ENCODE assay signal across 30 cellular contexts in the genomic region with DNA sequence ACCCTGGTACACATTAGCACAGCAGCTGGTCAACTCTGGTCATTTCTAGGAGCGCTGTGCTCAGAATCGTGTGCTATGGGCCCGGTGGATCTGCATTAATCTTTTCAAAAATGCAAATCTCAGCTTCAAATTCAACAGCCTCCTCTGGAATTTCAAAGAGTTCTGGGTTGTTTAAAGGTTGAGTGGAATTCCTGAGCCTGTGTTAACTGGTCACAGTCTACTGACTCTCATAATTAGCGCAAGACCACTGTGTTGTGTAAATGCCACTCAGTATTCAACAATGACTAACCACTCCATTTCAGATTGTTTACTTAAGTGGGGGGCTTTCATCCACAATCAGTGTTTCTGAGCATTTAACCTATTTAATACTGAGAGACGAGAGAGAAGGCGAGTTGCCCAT. TPM values are rescaled to one million over a fixed set of nuclear protein-coding genes. Genes with fewer than 3 reads are reported as not detected.
DNase-seq lines count a peak whose midpoint lies in the region; ATAC-seq and TF ChIP-seq lines count a peak whose summit lies in the region.
"Had no signal": no experiment of that assay in that cellular context is flagged by ENCODE, and none has a peak within 500 bp of the region (broad histone marks: within the 10 kb centered on the region; RNA-seq: fewer than 3 reads in every experiment).

No MANE protein-coding gene starts in this region.

- no peaks in the 10 kb centered on the region for H3K9me3 ChIP-seq in Panc1 (ENCODE audit: control insufficient read depth, insufficient read depth, low read depth, low read length)
- H3K9me3 ChIP-seq: heart left ventricle, pancreas, right atrium auricular region, SJSA1, thoracic aorta had no signal

- H3K9me3 Mint-ChIP-seq in progenitor cell of endocrine pancreas (ENCODE audit: low read depth), result no peaks in the 10 kb centered on the region
- H3K9me3 Mint-ChIP-seq: activated naive CD8-positive, alpha-beta T cell treated with anti-CD3 and anti-CD28 coated beads for 36 hours; CD4-positive, alpha-beta memory T cell; natural killer cell treated with Interleukin-12 subunit alpha and Interleukin-12 subunit beta and Interleukin-15 and Interleukin-18, amount 100 ng/mL, for 72 hours; stimulated activated naive CD8-positive, alpha-beta T cell treated with anti-CD3 and anti-CD28 coated beads, Interleukin-15, amount 100 ng/mL, for 72 hours had no signal

- peaks cover 2% of the 10 kb centered on the region for H3K36me3 Mint-ChIP-seq in progenitor cell of endocrine pancreas (ENCODE audit: insufficient read depth)
- H3K36me3 Mint-ChIP-seq: activated naive CD8-positive, alpha-beta T cell treated with anti-CD3 and anti-CD28 coated beads for 36 hours; CD4-positive, alpha-beta memory T cell; natural killer cell treated with Interleukin-12 subunit alpha and Interleukin-12 subunit beta and Interleukin-15 and Interleukin-18, amount 100 ng/mL, for 72 hours had no signal

- in situ Hi-C loops in Panc1 (cut with HindIII; ENCODE audit: low pct_unique_long_range_greater_than_20kb, low sequenced_read_pairs), result no loop called here
- in situ Hi-C loops in brain microvascular endothelial cell (cut with HindIII; ENCODE audit: low pct_ligation_motif_present, low sequenced_read_pairs), result no loop called here

- H3K36me3 ChIP-seq in Panc1 (ENCODE audit: control insufficient read depth, insufficient read depth, low read length), result no peaks in the 10 kb centered on the region
- H3K36me3 ChIP-seq in kidney epithelial cell (ENCODE audit: control insufficient read depth, insufficient read depth, low read length), result no peaks in the 10 kb centered on the region
- H3K36me3 ChIP-seq in brain microvascular endothelial cell (replicated peaks), result no peaks in the 10 kb centered on the region
- H3K36me3 ChIP-seq: heart left ventricle, pancreas, right atrium auricular region, SJSA1, thoracic aorta had no signal

- BruUV-seq in Panc1 (replicated peaks; lab: Mats Ljungman, UMichigan), result TSS peak; percentile 65

- intact Hi-C loops in Panc1 (cut with micrococcal nuclease; ENCODE audit: unreplicated experiment), result no loop called here

- H3K4me3 ChIP-seq in Panc1 (ENCODE audit: low read depth in 2 of 2, low read length in 2 of 2) (no peak overlapping the region), kidney epithelial cell (ENCODE audit: low read depth, low read length) (no peak overlapping the region), brain microvascular endothelial cell (ENCODE audit: low read depth, low read length) (no peak overlapping the region)
- H3K4me3 ChIP-seq: heart left ventricle, pancreas, right atrium auricular region, SJSA1, thoracic aorta had no signal

- DNase-seq in H4 (ENCODE audit: low spot score), result peak; percentile 25
- DNase-seq in Panc1 (ENCODE audit: low read depth, low spot score), result no peak
- DNase-seq in kidney epithelial cell (ENCODE audit: low read depth), result peak; percentile 49
- no peak for DNase-seq in progenitor cell of endocrine pancreas (ENCODE audit: low spot score, unreplicated experiment)
- DNase-seq in SIG-M5 treated with dmso at 0.1 percent for 504 hours (lab: John Stamatoyannopoulos, UW; ENCODE audit: unreplicated experiment), result no peak
- DNase-seq in brain microvascular endothelial cell, result no peak
- DNase-seq in activated CD8-positive, alpha-beta memory T cell treated with anti-CD3 and anti-CD28 coated beads, Interleukin-2, amount 50 U/mL, for 4 hours, result no peak
- no peak for DNase-seq in stimulated activated CD4-positive, alpha-beta T cell treated with anti-CD3 and anti-CD28 coated beads, Interleukin-4, amount 100 ng/mL, for 1 hour
- DNase-seq: activated CD4-positive, alpha-beta T cell treated with anti-CD3 and anti-CD28 coated beads for 4 hours; activated effector memory CD4-positive, alpha-beta T cell treated with anti-CD3 and anti-CD28 coated beads, Interleukin-2, amount 50 U/mL, for 16 hours; activated naive CD8-positive, alpha-beta T cell treated with anti-CD3 and anti-CD28 coated beads for 36 hours; activated T-cell treated with anti-CD3 and anti-CD28 coated beads, Interleukin-2, amount 50 U/mL, for 1 hour; aorta; CD4-positive, alpha-beta memory T cell; central memory CD4-positive, alpha-beta T cell; GOT3; heart left ventricle; KBM-7; NCI-H1092 treated with DMSO at 0.1 percent for 48 hours; NCI-H1930; NCI-H226; NCI-H774; pancreas; stimulated activated naive CD8-positive, alpha-beta T cell treated with anti-CD3 and anti-CD28 coated beads, Interleukin-15, amount 100 ng/mL, for 72 hours; T-helper 9 cell had no signal

- H3K4me1 Mint-ChIP-seq in progenitor cell of endocrine pancreas (ENCODE audit: low read depth), result peaks cover 31% of the 10 kb centered on the region

- H3K27me3 Mint-ChIP-seq in progenitor cell of endocrine pancreas, result peaks cover 3% of the 10 kb centered on the region

- POLR2A ChIA-PET in Panc1 (lab: Charles Lee), result no interaction called here

- CTCF ChIA-PET in Panc1 (lab: Charles Lee), result no interaction called here

- peak overlapping the region; percentile 44 for H3K27ac Mint-ChIP-seq in progenitor cell of endocrine pancreas
- H3K27ac Mint-ChIP-seq: activated naive CD8-positive, alpha-beta T cell treated with anti-CD3 and anti-CD28 coated beads for 36 hours; CD4-positive, alpha-beta memory T cell; natural killer cell treated with Interleukin-12 subunit alpha and Interleukin-12 subunit beta and Interleukin-15 and Interleukin-18, amount 100 ng/mL, for 72 hours; stimulated activated naive CD8-positive, alpha-beta T cell treated with anti-CD3 and anti-CD28 coated beads, Interleukin-15, amount 100 ng/mL, for 72 hours had no signal

- H3K4me3 Mint-ChIP-seq in progenitor cell of endocrine pancreas (ENCODE audit: low read depth), result peak overlapping the region; percentile 31
- H3K4me3 Mint-ChIP-seq: activated naive CD8-positive, alpha-beta T cell treated with anti-CD3 and anti-CD28 coated beads for 36 hours; CD4-positive, alpha-beta memory T cell; natural killer cell treated with Interleukin-12 subunit alpha and Interleukin-12 subunit beta and Interleukin-15 and Interleukin-18, amount 100 ng/mL, for 72 hours; stimulated activated naive CD8-positive, alpha-beta T cell treated with anti-CD3 and anti-CD28 coated beads, Interleukin-15, amount 100 ng/mL, for 72 hours had no signal

- no peak for TF ChIP-seq CTCF in Panc1 (IDR thresholded peaks at IDR 0.05)
- TF ChIP-seq CTCF in kidney epithelial cell (IDR thresholded peaks at IDR 0.05; ENCODE audit: insufficient read depth, low read length, poor library complexity, severe bottlenecking), result no peak
- no peak for TF ChIP-seq CTCF in progenitor cell of endocrine pancreas (IDR thresholded peaks at IDR 0.05; ENCODE audit: unreplicated experiment)
- TF ChIP-seq CTCF in brain microvascular endothelial cell (IDR thresholded peaks at IDR 0.05; ENCODE audit: low read depth, low read length, missing control alignments), result no peak

- no peaks in the 10 kb centered on the region for H3K4me1 ChIP-seq in Panc1 (ENCODE audit: control insufficient read depth, insufficient read depth, low read length)

- ATAC-seq in Panc1, result no peak
- ATAC-seq: heart left ventricle; natural killer cell treated with Interleukin-12 subunit alpha and Interleukin-12 subunit beta and Interleukin-15 and Interleukin-18, amount 100 ng/mL, for 72 hours; pancreas; stimulated activated naive CD8-positive, alpha-beta T cell treated with anti-CD3 and anti-CD28 coated beads, Interleukin-15, amount 100 ng/mL, for 72 hours had no signal

- H3K27ac ChIP-seq in Panc1 (ENCODE audit: low read length) (no peak overlapping the region), brain microvascular endothelial cell (no peak overlapping the region)
- H3K27ac ChIP-seq: heart left ventricle, pancreas, right atrium auricular region, SJSA1 had no signal

- H3K27me3 ChIP-seq in Panc1 (ENCODE audit: control insufficient read depth, insufficient read depth, low read length), result peaks cover 30% of the 10 kb centered on the region
- H3K27me3 ChIP-seq in kidney epithelial cell (ENCODE audit: control insufficient read depth, insufficient read depth, low read length), result no peaks in the 10 kb centered on the region
- peaks cover 20% of the 10 kb centered on the region for H3K27me3 ChIP-seq in brain microvascular endothelial cell (replicated peaks)
- H3K27me3 ChIP-seq: pancreas, right atrium auricular region had no signal

RNA-seq across cellular contexts. Expression of gene ARNT2, which starts 2.7 kb away (rescaled TPM):
- 3.3 and 5.3 TPM in 2 replicates for total RNA-seq in H4 (2014; rRNA removed; shearing (Covaris generic))
- total RNA-seq in Panc1 (2021; ENCODE audit: unreplicated experiment) (16.8 TPM), kidney epithelial cell (21.6 and 22.9 TPM in 2 replicates), progenitor cell of endocrine pancreas (37.3 and 38.9 TPM in 2 replicates)
- 12.9 TPM for polyA plus RNA-seq in Panc1 (2012; ENCODE audit: insufficient read length)
- total RNA-seq: activated CD8-positive, alpha-beta memory T cell treated with anti-CD3 and anti-CD28 coated beads for 36 hours; activated naive CD8-positive, alpha-beta T cell treated with anti-CD3 and anti-CD28 coated beads for 36 hours; CD4-positive, alpha-beta memory T cell; natural killer cell treated with Interleukin-12 subunit alpha and Interleukin-12 subunit beta and Interleukin-15 and Interleukin-18, amount 100 ng/mL, for 72 hours had no signal
- polyA plus RNA-seq: CD4-positive, alpha-beta memory T cell had no signal

Comparison
In these comparisons a context has a peak if more than half of its experiments do, and no peak if none do; other contexts are left out.
1. DNase-seq: peak in H4 (single experiment) and kidney epithelial cell (single experiment); none in Panc1 (single experiment), progenitor cell of endocrine pancreas (single experiment), SIG-M5 treated with dmso at 0.1 percent for 504 hours (single experiment), brain microvascular endothelial cell (single experiment), activated CD8-positive, alpha-beta memory T cell treated with anti-CD3 and anti-CD28 coated beads, Interleukin-2, amount 50 U/mL, for 4 hours (single experiment) and stimulated activated CD4-positive, alpha-beta T cell treated with anti-CD3 and anti-CD28 coated beads, Interleukin-4, amount 100 ng/mL, for 1 hour (single experiment).